ENCODE assay signal across 11 cellular contexts in genomic region chr19:35987571-35987896, GRCh38. TPM values are rescaled to one million over a fixed set of nuclear protein-coding genes. Genes with fewer than 3 reads are reported as not detected.
DNase-seq lines count a peak whose midpoint lies in the region; ATAC-seq, FAIRE-seq and TF ChIP-seq lines count a peak whose summit lies in the region.
"Had no signal": no experiment of that assay in that cellular context is flagged by ENCODE, and none has a peak within 500 bp of the region (broad histone marks: within the 10 kb centered on the region; RNA-seq: fewer than 3 reads in every experiment).

No MANE protein-coding gene starts in this region.

- peak overlapping the region in 2 of 7 donors; percentile 27 to 73 for H3K27ac Mint-ChIP-seq in CD4-positive, alpha-beta memory T cell
- H3K27ac Mint-ChIP-seq in T-helper 2 cell treated with Interferon-gamma antibody and Interleukin-4, amounts not matched to agents 5 μg/mL and 100 μg/mL, for 36 hours, result no peak overlapping the region
- H3K27ac Mint-ChIP-seq: activated naive CD4-positive, alpha-beta T cell treated with anti-CD3 and anti-CD28 coated beads, Interleukin-2, amount 10 ng/mL, durations not matched to agents 7 days and 5 days; stimulated activated naive CD8-positive, alpha-beta T cell treated with anti-CD3 and anti-CD28 coated beads, Interleukin-15, Interleukin-2, amounts not matched to agents 100 ng/mL and 50 ng/mL, for 24 hours had no signal

- H3K4me1 Mint-ChIP-seq in CD4-positive, alpha-beta memory T cell, result peaks cover 2 to 7% (median 6%) of the 10 kb centered on the region in 4 donors
- H3K4me1 Mint-ChIP-seq in T-helper 2 cell treated with Interferon-gamma antibody and Interleukin-4, amounts not matched to agents 5 μg/mL and 100 μg/mL, for 36 hours (ENCODE audit: low read depth), result no peaks in the 10 kb centered on the region

- no peak overlapping the region for H3K23ac ChIP-seq in neuronal stem cell (ENCODE audit: low read depth, low read length, poor library complexity)

- no peak overlapping the region for H3K18ac ChIP-seq in neuronal stem cell (ENCODE audit: low read length)

- H2BK12ac ChIP-seq in neuronal stem cell (ENCODE audit: low read length), result no peak overlapping the region

- H3K36me3 Mint-ChIP-seq in CD4-positive, alpha-beta memory T cell, result no peaks in the 10 kb centered on the region
- no peaks in the 10 kb centered on the region for H3K36me3 Mint-ChIP-seq in T-helper 2 cell treated with Interferon-gamma antibody and Interleukin-4, amounts not matched to agents 5 μg/mL and 100 μg/mL, for 36 hours (ENCODE audit: low read depth)
- H3K36me3 Mint-ChIP-seq: activated naive CD4-positive, alpha-beta T cell treated with anti-CD3 and anti-CD28 coated beads, Interleukin-2, amount 10 ng/mL, durations not matched to agents 7 days and 5 days had no signal

- H3K27me3 Mint-ChIP-seq in CD4-positive, alpha-beta memory T cell, result peaks cover 26 to 32% of the 10 kb centered on the region in 2 donors
- peaks cover 45% of the 10 kb centered on the region for H3K27me3 Mint-ChIP-seq in T-helper 2 cell treated with Interferon-gamma antibody and Interleukin-4, amounts not matched to agents 5 μg/mL and 100 μg/mL, for 36 hours (ENCODE audit: low read depth)

- POLR2A ChIA-PET in CD4-positive, alpha-beta memory T cell (lab: Charles Lee; ENCODE audit: partially characterized antibody), result no interaction called here
- POLR2A ChIA-PET in K562 (lab: Yijun Ruan, JAX), result no interaction called here

- no peak overlapping the region for H3K4ac ChIP-seq in neuronal stem cell (ENCODE audit: low read length)

- no peak overlapping the region for H2BK120ac ChIP-seq in neuronal stem cell (ENCODE audit: low read depth, low read length)

- H2AFZ ChIP-seq in K562 (ENCODE audit: low read depth, low read length) (no peak overlapping the region), neuronal stem cell (ENCODE audit: low read length) (peak overlapping the region; percentile 90)

- ATAC-seq in K562 (no peak), HG03108 (IDR thresholded peaks at IDR 0.05; ENCODE audit: unreplicated experiment) (no peak), GM18907 (IDR thresholded peaks at IDR 0.05; ENCODE audit: unreplicated experiment) (no peak)

- H2BK5ac ChIP-seq in neuronal stem cell (ENCODE audit: low read length), result no peak overlapping the region

- H3K27me3 ChIP-seq in CD4-positive, alpha-beta memory T cell (ENCODE audit: insufficient read depth, low read length), result peaks cover 18% of the 10 kb centered on the region
- H3K27me3 ChIP-seq in HUES64 (ENCODE audit: insufficient read depth, low read length) (peaks cover 17% of the 10 kb centered on the region), K562 (ENCODE audit: control insufficient read depth in 2 of 2, insufficient read depth in 2 of 2, low read length in 2 of 2) (peaks cover 10 to 36% of the 10 kb centered on the region in 2 experiments; a peak in 4 of 5 replicates), neuronal stem cell (ENCODE audit: control insufficient read depth in 3 of 3, insufficient read depth in 3 of 3, low read depth in 1 of 3, low read length in 3 of 3) (peaks cover 0 to 56% (median 19%) of the 10 kb centered on the region in 3 experiments)

- CTCF ChIA-PET in CD4-positive, alpha-beta memory T cell (lab: Charles Lee; ENCODE audit: partially characterized antibody), result interaction anchor here (0.7 to 1.4 kb wide), 3 partner anchors 17 to 41 kb away, joined by 3 to 4 read pairs (median 4); no protein-coding TSS in a partner anchor
- CTCF ChIA-PET in K562 (lab: Yijun Ruan, JAX; ENCODE audit: low intra/inter-chr PET ratio), result no interaction called here

- H3K9me3 Mint-ChIP-seq in CD4-positive, alpha-beta memory T cell, result peaks cover 0 to 2% (median 0%) of the 10 kb centered on the region in 8 donors
- peaks cover 5% of the 10 kb centered on the region for H3K9me3 Mint-ChIP-seq in T-helper 2 cell treated with Interferon-gamma antibody and Interleukin-4, amounts not matched to agents 5 μg/mL and 100 μg/mL, for 36 hours
- H3K9me3 Mint-ChIP-seq: stimulated activated naive CD8-positive, alpha-beta T cell treated with anti-CD3 and anti-CD28 coated beads, Interleukin-15, Interleukin-2, amounts not matched to agents 100 ng/mL and 50 ng/mL, for 24 hours had no signal

- no TSS peak for BruUV-seq in K562 (replicated peaks; lab: Mats Ljungman, UMichigan)

- H3K4me2 ChIP-seq in K562 (ENCODE audit: insufficient read depth, low read length), result no peak overlapping the region
- peak overlapping the region; percentile 78 for H3K4me2 ChIP-seq in neuronal stem cell (ENCODE audit: insufficient read depth, low read length, poor library complexity, severe bottlenecking)

- TF ChIP-seq RAD21 in K562 (CRISPR knock-in tag; conservative IDR thresholded peaks at IDR 0.05 in 1 of 2, IDR thresholded peaks at IDR 0.05 in 1 of 2), result no peak

- TF ChIP-seq CTCF in K562 (IDR thresholded peaks at IDR 0.05 in 2 of 3, conservative IDR thresholded peaks at IDR 0.05 in 1 of 3; ENCODE audit: insufficient read depth in 2 of 3, low read depth in 1 of 3, low read length in 3 of 3), result no peak

- peak overlapping the region in 5 of 8 donors; percentile 15 to 52 (median 50) for H3K4me3 Mint-ChIP-seq in CD4-positive, alpha-beta memory T cell
- H3K4me3 Mint-ChIP-seq in T-helper 2 cell treated with Interferon-gamma antibody and Interleukin-4, amounts not matched to agents 5 μg/mL and 100 μg/mL, for 36 hours, result no peak overlapping the region

- H2AK5ac ChIP-seq in neuronal stem cell (ENCODE audit: low read depth, low read length), result no peak overlapping the region

- H3K27ac ChIP-seq in CD4-positive, alpha-beta memory T cell (ENCODE audit: low read depth, low read length), result no peak overlapping the region
- no peak overlapping the region for H3K27ac ChIP-seq in HUES64 (ENCODE audit: low read depth, low read length)
- no peak overlapping the region for H3K27ac ChIP-seq in K562 (ENCODE audit: extremely low read depth, low read depth, low read length)
- H3K27ac ChIP-seq in neuronal stem cell (replicated peaks; ENCODE audit: low read length), result no peak overlapping the region

- H3K14ac ChIP-seq in neuronal stem cell (ENCODE audit: low read length), result no peak overlapping the region

- no peaks in the 10 kb centered on the region for H3K9me1 ChIP-seq in K562 (ENCODE audit: control insufficient read depth, insufficient read depth, low read length)

- H3K9me3 ChIP-seq in CD4-positive, alpha-beta memory T cell (ENCODE audit: control insufficient read depth in 1 of 2, low read length in 2 of 2), result no peaks in the 10 kb centered on the region
- peaks cover 3% of the 10 kb centered on the region; the same call in 1 of the 2 replicates for H3K9me3 ChIP-seq in HUES64 (ENCODE audit: insufficient read depth, low read depth, low read length)
- H3K9me3 ChIP-seq in K562 (replicated peaks; ENCODE audit: control insufficient read depth, insufficient read depth, low read depth, low read length), result peaks cover 3% of the 10 kb centered on the region
- H3K9me3 ChIP-seq in neuronal stem cell (replicated peaks in 1 of 2; ENCODE audit: control insufficient read depth in 2 of 2, insufficient read depth in 1 of 2, low read depth in 1 of 2, low read length in 2 of 2), result peaks cover 0 to 2% of the 10 kb centered on the region in 2 donors

- no peaks in the 10 kb centered on the region for H3K79me1 ChIP-seq in neuronal stem cell (ENCODE audit: low read depth, low read length)

- TF ChIP-seq EP300 in K562 (IDR thresholded peaks at IDR 0.05; ENCODE audit: low read length), result no peak

- H3K4me1 ChIP-seq in CD4-positive, alpha-beta memory T cell (ENCODE audit: insufficient read depth, low read length), result peaks cover 5% of the 10 kb centered on the region
- H3K4me1 ChIP-seq in HUES64 (ENCODE audit: insufficient read depth, low read length), result no peaks in the 10 kb centered on the region
- peaks cover 0 to 12% of the 10 kb centered on the region in 2 experiments; a peak in 2 of 5 replicates for H3K4me1 ChIP-seq in K562 (replicated peaks in 1 of 2; ENCODE audit: control insufficient read depth in 2 of 2, insufficient read depth in 2 of 2, low read length in 2 of 2)
- H3K4me1 ChIP-seq in neuronal stem cell (ENCODE audit: control insufficient read depth in 2 of 2, insufficient read depth in 1 of 2, low read depth in 1 of 2, low read length in 2 of 2), result peaks cover 0 to 8% of the 10 kb centered on the region in 2 donors

- no peak overlapping the region for H4K8ac ChIP-seq in neuronal stem cell (ENCODE audit: low read depth, low read length)

- H4K91ac ChIP-seq in neuronal stem cell (ENCODE audit: low read depth, low read length, poor library complexity), result no peak overlapping the region

- WGBS in HUES64, result 43% methylated on average over 8 of the region's 8 CpGs
- 9% methylated on average over 8 of the region's 8 CpGs for WGBS in K562 (ENCODE audit: insufficient coverage, low coverage, missing lambda C conversion rate)
- WGBS in neuronal stem cell (ENCODE audit: extremely low coverage in 2 of 2, insufficient read length in 2 of 2, insufficient replicate concordance in 1 of 2), 2 donors, result no CpG with 5 or more reads among the region's 8 CpGs

- H3K9ac ChIP-seq in HUES64 (ENCODE audit: low read depth, low read length) (no peak overlapping the region), K562 (ENCODE audit: insufficient read depth in 1 of 2, low read depth in 2 of 2, low read length in 2 of 2) (peak overlapping the region in 1 of 2 experiments; percentile 78; a peak in 2 of 4 replicates), neuronal stem cell (ENCODE audit: low read depth, low read length, poor library complexity) (no peak overlapping the region)

- H3K4me3 ChIP-seq in CD4-positive, alpha-beta memory T cell (ENCODE audit: low read length in 2 of 2), result no peak overlapping the region
- H3K4me3 ChIP-seq in HUES64 (ENCODE audit: low read length) (peak overlapping the region; percentile 50; the same call in 1 of the 2 replicates), K562 (peak overlapping the region; percentile 22; the same call in 1 of the 2 replicates), neuronal stem cell (ENCODE audit: low read length in 2 of 2) (no peak overlapping the region)

- no peak for DNase-seq in CD4-positive, alpha-beta memory T cell
- DNase-seq in K562 (ENCODE audit: extremely low read depth in 1 of 4, low spot score in 3 of 4) (peak in 1 of 4 experiments; percentile 19), neuronal stem cell (ENCODE audit: low spot score) (no peak), NK-92 (lab: John Stamatoyannopoulos, UW; ENCODE audit: unreplicated experiment) (no peak)
- DNase-seq in T-helper 2 cell treated with Interferon-gamma antibody and Interleukin-4, amounts not matched to agents 5 μg/mL and 100 μg/mL, for 36 hours (ENCODE audit: low spot score), result no peak

- intact Hi-C loops in CD4-positive, alpha-beta memory T cell (cut with micrococcal nuclease), result no loop called here
- intact Hi-C loops in K562 (cut with micrococcal nuclease), result no loop called here

- H3K36me3 ChIP-seq in CD4-positive, alpha-beta memory T cell (ENCODE audit: insufficient read depth, low read length), result no peaks in the 10 kb centered on the region
- H3K36me3 ChIP-seq in HUES64 (ENCODE audit: insufficient read depth, low read length) (no peaks in the 10 kb centered on the region), K562 (ENCODE audit: control insufficient read depth, insufficient read depth, low read length) (no peaks in the 10 kb centered on the region), neuronal stem cell (replicated peaks in 1 of 2; ENCODE audit: control insufficient read depth in 2 of 2, insufficient read depth in 2 of 2, low read length in 2 of 2) (no peaks in the 10 kb centered on the region)

- in situ Hi-C loops in K562 (cut with MboI), result no loop called here

- H3K79me2 ChIP-seq in K562 (ENCODE audit: control insufficient read depth, insufficient read depth, low read length), result no peaks in the 10 kb centered on the region

- no peak overlapping the region for H2BK15ac ChIP-seq in neuronal stem cell (ENCODE audit: low read length)

- FAIRE-seq in K562 (lab: Jason Lieb, UNC), result no peak
- FAIRE-seq: keratinocyte had no signal

- H4K20me1 ChIP-seq in K562 (replicated peaks; ENCODE audit: control insufficient read depth, insufficient read depth, low read length), result no peaks in the 10 kb centered on the region

- no peak for TF ChIP-seq POLR2A in K562 (conservative IDR thresholded peaks at IDR 0.05)

RNA-seq across cellular contexts. Expression of gene SDHAF1, which starts 7.5 kb away (rescaled TPM):
- 10 to 100 TPM; 25.7 to 25.8 TPM for total RNA-seq in CD4-positive, alpha-beta memory T cell
- 10 to 100 TPM; 21.9 to 41.3 TPM for polyA plus RNA-seq in CD4-positive, alpha-beta memory T cell
- polyA plus RNA-seq in HUES64 (2013, experiment 1 of 2), result 11.0 TPM
- polyA plus RNA-seq in HUES64 (2013, experiment 2 of 2), result 11.3 TPM
- total RNA-seq in K562 (2011; cell fraction: chromatin; rRNA removed; ENCODE audit: low replicate concordance), result 6.0 and 23.0 TPM in 2 replicates
- total RNA-seq in K562 (2011; cell fraction: nucleolus; rRNA removed), result 33.8 and 36.0 TPM in 2 replicates
- total RNA-seq in K562 (2011; cell fraction: nucleoplasm; rRNA removed), result 21.1 and 21.8 TPM in 2 replicates
- total RNA-seq in K562 (2014; rRNA removed) (48.4 and 62.7 TPM in 2 replicates), K562 (2014; rRNA removed; fragmentation: Illumina TruSeq; extraction: Trizol) (14.8 and 15.3 TPM in 2 replicates), K562 (2015; rRNA removed; fragmentation: Illumina TruSeq; extraction: Trizol) (23.5 and 24.7 TPM in 2 replicates), K562 (2021) (32.3 and 37.3 TPM in 2 replicates)
- polyA plus RNA-seq in K562 (2011; rRNA removed) (18.8 and 19.4 TPM in 2 replicates), K562 (2014; fragmentation: Illumina TruSeq; extraction: Trizol) (13.7 and 24.9 TPM in 2 replicates), K562 (2014; fragmentation: Nextera tagmentation; extraction: Ambion mirVana) (1 to 10 TPM in 1 of 2 experiments, under 1 TPM in 1; 0.42 to 1.1 TPM), K562 (2014; rRNA removed) (55.7 and 56.6 TPM in 2 replicates)
- 34.5 and 61.0 TPM in 2 replicates for polyA plus RNA-seq in K562 (2011; cell fraction: cytosol; rRNA removed)
- polyA plus RNA-seq in K562 (2011; cell fraction: nucleus; rRNA removed), result 16.5 and 24.0 TPM in 2 replicates
- polyA plus RNA-seq in K562 (2012), result 23.1 and 26.8 TPM in 2 replicates
- 3.9 and 4.7 TPM in 2 replicates for polyA minus RNA-seq in K562 (2011; rRNA and poly(A)+ RNA removed)
- 8.4 and 11.7 TPM in 2 replicates for polyA minus RNA-seq in K562 (2011; cell fraction: cytosol; rRNA and poly(A)+ RNA removed)
- polyA minus RNA-seq in K562 (2011; cell fraction: nucleus; rRNA and poly(A)+ RNA removed), result 9.4 and 13.3 TPM in 2 replicates
- 16.9 TPM for polyA plus RNA-seq in neuronal stem cell (2013, experiment 1 of 2)
- 15.6 TPM for polyA plus RNA-seq in neuronal stem cell (2013, experiment 2 of 2)

RNA-seq across cellular contexts. Expression of gene SYNE4, which starts 21.1 kb away (rescaled TPM):
- 1 to 10 TPM; 4.8 to 5.0 TPM for total RNA-seq in CD4-positive, alpha-beta memory T cell
- under 1 TPM in 1 of 2 donors, not detected in 1; 0.25 TPM for polyA plus RNA-seq in CD4-positive, alpha-beta memory T cell
- 8.5 TPM for polyA plus RNA-seq in HUES64 (2013, experiment 1 of 2)
- polyA plus RNA-seq in HUES64 (2013, experiment 2 of 2), result 10.1 TPM
- total RNA-seq in K562 (2011; cell fraction: chromatin; rRNA removed; ENCODE audit: low replicate concordance), result 4.4 and 8.6 TPM in 2 replicates
- total RNA-seq in K562 (2011; cell fraction: nucleolus; rRNA removed), result 4.0 and 4.7 TPM in 2 replicates
- 4.6 and 5.8 TPM in 2 replicates for total RNA-seq in K562 (2011; cell fraction: nucleoplasm; rRNA removed)
- total RNA-seq in K562 (2014; rRNA removed) (0.23 and 0.24 TPM in 2 replicates), K562 (2014; rRNA removed; fragmentation: Illumina TruSeq; extraction: Trizol) (0.22 TPM in 1 of 2 replicates, not detected in the other), K562 (2015; rRNA removed; fragmentation: Illumina TruSeq; extraction: Trizol) (0.26 and 0.29 TPM in 2 replicates), K562 (2021) (0.53 and 0.72 TPM in 2 replicates)
- polyA plus RNA-seq in K562 (2011; rRNA removed) (0.65 and 0.87 TPM in 2 replicates), K562 (2014; fragmentation: Illumina TruSeq; extraction: Trizol) (0.28 and 0.37 TPM in 2 replicates), K562 (2014; fragmentation: Nextera tagmentation; extraction: Ambion mirVana) (under 1 TPM; 0.03 to 0.21 TPM), K562 (2014; rRNA removed) (0.48 and 1.1 TPM in 2 replicates)
- polyA plus RNA-seq in K562 (2011; cell fraction: cytosol; rRNA removed), result 0.28 and 0.64 TPM in 2 replicates
- 6.0 and 6.5 TPM in 2 replicates for polyA plus RNA-seq in K562 (2011; cell fraction: nucleus; rRNA removed)
- polyA plus RNA-seq in K562 (2012), result 0.53 and 2.1 TPM in 2 replicates
- 0.07 TPM in 1 of 2 replicates, not detected in the other for polyA minus RNA-seq in K562 (2011; rRNA and poly(A)+ RNA removed)
- not detected in 2 replicates for polyA minus RNA-seq in K562 (2011; cell fraction: cytosol; rRNA and poly(A)+ RNA removed)
- polyA minus RNA-seq in K562 (2011; cell fraction: nucleus; rRNA and poly(A)+ RNA removed), result 0.54 and 0.67 TPM in 2 replicates
- polyA plus RNA-seq in neuronal stem cell (2013, experiment 1 of 2), result 3.9 TPM
- 3.9 TPM for polyA plus RNA-seq in neuronal stem cell (2013, experiment 2 of 2)

RNA-seq across cellular contexts. Expression of gene ALKBH6, which starts 26.5 kb away (rescaled TPM):
- total RNA-seq in CD4-positive, alpha-beta memory T cell, result 10 to 100 TPM; 50.9 to 51.0 TPM
- polyA plus RNA-seq in CD4-positive, alpha-beta memory T cell, result 10 to 100 TPM; 20.8 to 21.0 TPM
- 17.5 TPM for polyA plus RNA-seq in HUES64 (2013, experiment 1 of 2)
- polyA plus RNA-seq in HUES64 (2013, experiment 2 of 2), result 21.1 TPM
- total RNA-seq in K562 (2011; cell fraction: chromatin; rRNA removed; ENCODE audit: low replicate concordance), result 56.4 and 79.7 TPM in 2 replicates
- 41.4 and 49.3 TPM in 2 replicates for total RNA-seq in K562 (2011; cell fraction: nucleolus; rRNA removed)
- total RNA-seq in K562 (2011; cell fraction: nucleoplasm; rRNA removed), result 60.1 and 64.5 TPM in 2 replicates
- total RNA-seq in K562 (2014; rRNA removed) (38.2 and 47.3 TPM in 2 replicates), K562 (2014; rRNA removed; fragmentation: Illumina TruSeq; extraction: Trizol) (20.3 and 25.8 TPM in 2 replicates), K562 (2015; rRNA removed; fragmentation: Illumina TruSeq; extraction: Trizol) (17.7 and 22.7 TPM in 2 replicates), K562 (2021) (34.5 and 35.0 TPM in 2 replicates)
- polyA plus RNA-seq in K562 (2011; rRNA removed) (33.5 and 40.4 TPM in 2 replicates), K562 (2014; fragmentation: Illumina TruSeq; extraction: Trizol) (38.2 TPM in 2 replicates), K562 (2014; fragmentation: Nextera tagmentation; extraction: Ambion mirVana) (1 to 10 TPM in 1 of 2 experiments, under 1 TPM in 1; 0.67 to 2.3 TPM), K562 (2014; rRNA removed) (55.9 and 62.0 TPM in 2 replicates)
- polyA plus RNA-seq in K562 (2011; cell fraction: cytosol; rRNA removed), result 28.8 and 69.6 TPM in 2 replicates
- polyA plus RNA-seq in K562 (2011; cell fraction: nucleus; rRNA removed), result 121 and 132 TPM in 2 replicates
- 37.1 and 40.2 TPM in 2 replicates for polyA plus RNA-seq in K562 (2012)
- 10.9 and 11.2 TPM in 2 replicates for polyA minus RNA-seq in K562 (2011; rRNA and poly(A)+ RNA removed)
- 3.1 and 9.9 TPM in 2 replicates for polyA minus RNA-seq in K562 (2011; cell fraction: cytosol; rRNA and poly(A)+ RNA removed)
- polyA minus RNA-seq in K562 (2011; cell fraction: nucleus; rRNA and poly(A)+ RNA removed), result 14.5 and 18.5 TPM in 2 replicates
- polyA plus RNA-seq in neuronal stem cell (2013, experiment 1 of 2), result 20.4 TPM
- polyA plus RNA-seq in neuronal stem cell (2013, experiment 2 of 2), result 19.3 TPM

RNA-seq across cellular contexts. Expression of gene CLIP3, which starts 45.1 kb away (rescaled TPM):
- 1 to 10 TPM; 2.4 TPM for total RNA-seq in CD4-positive, alpha-beta memory T cell
- polyA plus RNA-seq in CD4-positive, alpha-beta memory T cell, result 1 to 10 TPM in 1 of 2 donors, under 1 TPM in 1; 0.37 to 1.5 TPM
- polyA plus RNA-seq in HUES64 (2013, experiment 1 of 2), result 12.2 TPM
- 22.1 TPM for polyA plus RNA-seq in HUES64 (2013, experiment 2 of 2)
- total RNA-seq in K562 (2011; cell fraction: chromatin; rRNA removed; ENCODE audit: low replicate concordance), result 0.26 and 0.51 TPM in 2 replicates
- 1.0 and 1.4 TPM in 2 replicates for total RNA-seq in K562 (2011; cell fraction: nucleolus; rRNA removed)
- total RNA-seq in K562 (2011; cell fraction: nucleoplasm; rRNA removed), result 0.23 and 0.73 TPM in 2 replicates
- total RNA-seq in K562 (2014; rRNA removed), result 0.16 and 0.50 TPM in 2 replicates
- not detected in 2 replicates for total RNA-seq in K562 (2014; rRNA removed; fragmentation: Illumina TruSeq; extraction: Trizol)
- 0.14 TPM in 1 of 2 replicates, not detected in the other for total RNA-seq in K562 (2015; rRNA removed; fragmentation: Illumina TruSeq; extraction: Trizol)
- total RNA-seq in K562 (2021), result 0.16 and 0.18 TPM in 2 replicates
- polyA plus RNA-seq in K562 (2011; rRNA removed), result 0.08 and 0.14 TPM in 2 replicates
- 0.03 and 0.07 TPM in 2 replicates for polyA plus RNA-seq in K562 (2011; cell fraction: cytosol; rRNA removed)
- polyA plus RNA-seq in K562 (2011; cell fraction: nucleus; rRNA removed), result 0.30 and 0.83 TPM in 2 replicates
- polyA plus RNA-seq in K562 (2012), result 0.79 and 1.8 TPM in 2 replicates
- polyA plus RNA-seq in K562 (2014; fragmentation: Illumina TruSeq; extraction: Trizol), result 0.11 and 0.16 TPM in 2 replicates
- polyA plus RNA-seq in K562 (2014; fragmentation: Nextera tagmentation; extraction: Ambion mirVana), result under 1 TPM; 0.01 to 0.43 TPM
- polyA plus RNA-seq in K562 (2014; rRNA removed), result 0.13 TPM in 1 of 2 replicates, not detected in the other
- polyA minus RNA-seq in K562 (2011; rRNA and poly(A)+ RNA removed), result not detected in 2 replicates
- polyA minus RNA-seq in K562 (2011; cell fraction: cytosol; rRNA and poly(A)+ RNA removed), result not detected in 2 replicates
- 0.13 and 0.33 TPM in 2 replicates for polyA minus RNA-seq in K562 (2011; cell fraction: nucleus; rRNA and poly(A)+ RNA removed)
- polyA plus RNA-seq in neuronal stem cell (2013, experiment 1 of 2), result 106 TPM
- polyA plus RNA-seq in neuronal stem cell (2013, experiment 2 of 2), result 105 TPM

RNA-seq across cellular contexts. Expression of gene LRFN3, which starts 51.4 kb away (rescaled TPM):
- 10 to 100 TPM; 15.7 to 16.3 TPM for total RNA-seq in CD4-positive, alpha-beta memory T cell
- polyA plus RNA-seq in CD4-positive, alpha-beta memory T cell, result 1 to 10 TPM in 1 of 2 donors, under 1 TPM in 1; 0.45 to 2.4 TPM
- polyA plus RNA-seq in HUES64 (2013, experiment 1 of 2), result 18.7 TPM
- 23.6 TPM for polyA plus RNA-seq in HUES64 (2013, experiment 2 of 2)
- total RNA-seq in K562 (2011; cell fraction: chromatin; rRNA removed; ENCODE audit: low replicate concordance), result 0.32 TPM in 1 of 2 replicates, not detected in the other
- total RNA-seq in K562 (2011; cell fraction: nucleolus; rRNA removed), result 0.26 and 0.50 TPM in 2 replicates
- total RNA-seq in K562 (2011; cell fraction: nucleoplasm; rRNA removed), result 0.15 and 0.23 TPM in 2 replicates
- 0.08 TPM in 1 of 2 replicates, not detected in the other for total RNA-seq in K562 (2014; rRNA removed)
- total RNA-seq in K562 (2014; rRNA removed; fragmentation: Illumina TruSeq; extraction: Trizol), result not detected in 2 replicates
- not detected in 2 replicates for total RNA-seq in K562 (2015; rRNA removed; fragmentation: Illumina TruSeq; extraction: Trizol)
- total RNA-seq in K562 (2021), result 0.11 and 0.31 TPM in 2 replicates
- 0.16 TPM in 1 of 2 replicates, not detected in the other for polyA plus RNA-seq in K562 (2011; rRNA removed)
- polyA plus RNA-seq in K562 (2011; cell fraction: cytosol; rRNA removed), result 0.09 and 0.18 TPM in 2 replicates
- polyA plus RNA-seq in K562 (2011; cell fraction: nucleus; rRNA removed), result 0.17 and 0.20 TPM in 2 replicates
- 0.07 and 0.09 TPM in 2 replicates for polyA plus RNA-seq in K562 (2012)
- polyA plus RNA-seq in K562 (2014; fragmentation: Illumina TruSeq; extraction: Trizol), result 0.03 and 0.19 TPM in 2 replicates
- not detected for polyA plus RNA-seq in K562 (2014; fragmentation: Nextera tagmentation; extraction: Ambion mirVana)
- polyA plus RNA-seq in K562 (2014; rRNA removed), result 0.12 and 0.35 TPM in 2 replicates
- 0.04 and 0.06 TPM in 2 replicates for polyA minus RNA-seq in K562 (2011; rRNA and poly(A)+ RNA removed)
- not detected in 2 replicates for polyA minus RNA-seq in K562 (2011; cell fraction: cytosol; rRNA and poly(A)+ RNA removed)
- polyA minus RNA-seq in K562 (2011; cell fraction: nucleus; rRNA and poly(A)+ RNA removed), result 0.22 and 0.54 TPM in 2 replicates
- polyA plus RNA-seq in neuronal stem cell (2013, experiment 1 of 2), result 21.3 TPM
- polyA plus RNA-seq in neuronal stem cell (2013, experiment 2 of 2), result 19.6 TPM

Comparison
In these comparisons a context has a peak if more than half of its experiments do, and no peak if none do; other contexts are left out.
1. H3K4me3 ChIP-seq: peak in HUES64 (single experiment) and K562 (single experiment); none in CD4-positive, alpha-beta memory T cell (0 of 2) and neuronal stem cell (0 of 2).